In genomic region chr9:128202648-128203023, GRCh38 we compare ENCODE assay signal across 1 cellular context.
TF ChIP-seq lines count a peak whose summit lies in the region.

No MANE protein-coding gene starts in this region.

TF ChIP-seq in H1, 55 proteins besides CTCF, POLR2A, EP300 and RAD21:
- no peak for TF ChIP-seq SUZ12 (IDR thresholded peaks at IDR 0.05; ENCODE audit: low read length)
- no peak for TF ChIP-seq USF2 (IDR thresholded peaks at IDR 0.05; ENCODE audit: low read length)
- no peak for TF ChIP-seq SP4 (IDR thresholded peaks at IDR 0.05; ENCODE audit: low read length)
- TF ChIP-seq RXRA (IDR thresholded peaks at IDR 0.05; ENCODE audit: insufficient read depth, low read depth, low read length): no peak
- TF ChIP-seq CBX8 (IDR thresholded peaks at IDR 0.05; ENCODE audit: borderline replicate concordance, low read depth, low read length): no peak
- TF ChIP-seq TAF7 (optimal IDR thresholded peaks at IDR 0.05; ENCODE audit: borderline replicate concordance, low read depth, low read length): no peak
